In the genomic region with DNA sequence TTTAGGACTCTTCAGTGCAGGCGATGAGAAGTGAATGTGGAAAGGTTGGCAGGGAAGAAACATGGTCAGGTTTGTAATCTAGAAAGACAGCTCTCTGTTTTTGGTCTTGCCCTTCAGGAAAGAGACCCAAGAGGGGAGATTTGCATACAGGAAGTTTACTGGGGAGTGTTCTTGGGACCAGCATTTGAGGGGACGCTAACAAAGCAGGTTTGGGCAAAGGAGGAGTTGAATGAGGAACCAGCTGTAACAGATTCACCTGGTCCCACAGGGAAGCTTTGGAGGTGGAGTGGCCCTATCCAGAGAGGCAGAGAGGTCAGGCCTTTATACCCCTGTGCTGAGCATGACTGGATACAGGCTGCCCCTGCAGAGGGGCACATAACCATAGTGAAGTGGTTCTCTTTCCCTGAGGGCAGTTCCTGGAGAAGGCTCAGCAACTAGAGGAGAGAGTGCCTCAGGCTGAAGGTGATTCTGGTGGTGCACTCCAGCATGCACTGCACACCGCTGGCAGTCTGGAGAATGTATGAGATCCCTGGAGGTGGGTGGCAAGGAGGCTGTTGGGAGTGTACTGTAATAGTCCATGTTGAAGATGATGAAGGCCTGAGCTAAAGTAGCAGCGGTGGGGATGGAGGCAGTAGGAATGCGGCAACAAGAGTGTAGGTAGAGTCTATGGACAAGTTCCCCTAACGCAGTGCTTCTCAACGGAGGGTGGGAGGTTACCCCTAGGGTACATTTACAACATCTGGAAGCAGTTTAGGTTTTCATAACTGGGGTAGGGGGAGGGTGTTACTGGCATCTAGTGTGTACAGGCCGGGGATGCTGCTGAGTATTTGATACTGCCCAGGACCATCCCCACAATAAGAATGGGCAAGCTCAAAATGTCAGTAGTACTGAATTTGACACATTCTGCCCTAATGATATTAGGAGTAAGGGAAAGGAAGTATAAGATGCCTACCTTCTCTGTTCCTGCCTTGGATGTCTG, we compare ENCODE assay signal across 13 cellular contexts. TPM values are rescaled to one million over a fixed set of nuclear protein-coding genes. Genes with fewer than 3 reads are reported as not detected.
A peak's percentile ranks its signal among the peaks of the same experiment; 100 is the strongest.
DNase-seq lines count a peak whose midpoint lies in the region; ATAC-seq and TF ChIP-seq lines count a peak whose summit lies in the region.
"Had no signal": no experiment of that assay in that cellular context is flagged by ENCODE, and none has a peak within 500 bp of the region (broad histone marks: within the 10 kb centered on the region; RNA-seq: fewer than 3 reads in every experiment).

No MANE protein-coding gene starts in this region.

- H3K27me3 ChIP-seq in esophagus muscularis mucosa, result no peaks in the 10 kb centered on the region

- TF ChIP-seq EP300 in esophagus muscularis mucosa (IDR thresholded peaks at IDR 0.05), result no peak

- no peaks in the 10 kb centered on the region for H3K4me1 ChIP-seq in mesodermal cell (ENCODE audit: control insufficient read depth, insufficient read depth, low read length, poor library complexity, severe bottlenecking)
- peaks cover 8 to 17% (median 16%) of the 10 kb centered on the region in 4 donors for H3K4me1 ChIP-seq in esophagus muscularis mucosa

- H3K4me3 ChIP-seq in mesodermal cell (ENCODE audit: extremely low read depth, insufficient read depth, low read length, poor library complexity, severe bottlenecking), result no peak overlapping the region
- no peak overlapping the region for H3K4me3 ChIP-seq in esophagus muscularis mucosa

- WGBS in mesodermal cell (ENCODE audit: insufficient coverage in 2 of 2), 2 experiments, result 87 to 93% methylated on average over 7 to 8 of the region's 8 CpGs
- 87% methylated on average over 8 of the region's 8 CpGs for WGBS in esophagus muscularis mucosa

- ATAC-seq in GM18868 (IDR thresholded peaks at IDR 0.05; ENCODE audit: unreplicated experiment) (peak; percentile 68), GM21786 (IDR thresholded peaks at IDR 0.05; ENCODE audit: unreplicated experiment) (peak; percentile 82), HG03432 (IDR thresholded peaks at IDR 0.05; ENCODE audit: unreplicated experiment) (peak; percentile 81)

- no peaks in the 10 kb centered on the region for H3K9me3 ChIP-seq in mesodermal cell (ENCODE audit: control insufficient read depth, low read length)
- H3K9me3 ChIP-seq in esophagus muscularis mucosa, result no peaks in the 10 kb centered on the region

- intact Hi-C loops in esophagus muscularis mucosa (cut with DNase I), result no loop called here

- DNase-seq in esophagus muscularis mucosa (ENCODE audit: extremely low spot score), result no peak
- DNase-seq in medulla oblongata (ENCODE audit: extremely low spot score), result no peak
- no peak for DNase-seq in NCI-H2081 (lab: John Stamatoyannopoulos, UW)
- no peak for DNase-seq in kidney tubule cell (ENCODE audit: low spot score)
- DNase-seq: CD4-positive, alpha-beta T cell; hypothalamus; NCI-H748 treated with DMSO at 0.1 percent for 48 hours; stimulated activated CD4-positive, alpha-beta T cell treated with anti-CD3 and anti-CD28 coated beads, Interleukin-4, amount 100 ng/mL, for 4 hours; trophoblast cell had no signal

- no peak for TF ChIP-seq POLR2A in esophagus muscularis mucosa (IDR thresholded peaks at IDR 0.05; ENCODE audit: low read depth)

- H3K36me3 ChIP-seq in mesodermal cell (ENCODE audit: control insufficient read depth, insufficient read depth, low read length) (no peaks in the 10 kb centered on the region), esophagus muscularis mucosa (no peaks in the 10 kb centered on the region)

- TF ChIP-seq CTCF in esophagus muscularis mucosa (IDR thresholded peaks at IDR 0.05), result no peak

- H3K27ac ChIP-seq in mesodermal cell (ENCODE audit: low read depth, low read length, severe bottlenecking) (peak overlapping the region; percentile 11), esophagus muscularis mucosa (replicated peaks in 1 of 4) (no peak overlapping the region)

RNA-seq across cellular contexts. Expression of gene MAP2K6, which starts 37.2 kb away (rescaled TPM):
- polyA plus RNA-seq in mesodermal cell (2013, experiment 1 of 2), result 10.2 TPM
- polyA plus RNA-seq in mesodermal cell (2013, experiment 2 of 2), result 11.8 TPM
- total RNA-seq in esophagus muscularis mucosa, result 1 to 10 TPM in 3 of 4 donors, under 1 TPM in 1; 0.83 to 3.1 (median 1.5) TPM
